Comparison of ENCODE assay signal across 8 cellular contexts in genomic region chr19:54168174-54168917, GRCh38. TPM values are rescaled to one million over a fixed set of nuclear protein-coding genes. Genes with fewer than 3 reads are reported as not detected.
DNase-seq lines count a peak whose midpoint lies in the region; ATAC-seq and TF ChIP-seq lines count a peak whose summit lies in the region.

No MANE protein-coding gene starts in this region.

- no peaks in the 10 kb centered on the region for H3K9me3 Mint-ChIP-seq in activated naive CD8-positive, alpha-beta T cell treated with anti-CD3 and anti-CD28 coated beads, Interleukin-2, amount 10 ng/mL, durations not matched to agents 7 days and 5 days

- H3K9me3 ChIP-seq in AG04450 (ENCODE audit: control insufficient read depth, insufficient read depth, low read length): peaks cover 16% of the 10 kb centered on the region

- no peak overlapping the region for H3K27ac Mint-ChIP-seq in activated naive CD8-positive, alpha-beta T cell treated with anti-CD3 and anti-CD28 coated beads, Interleukin-2, amount 10 ng/mL, durations not matched to agents 7 days and 5 days

- H3K4me3 ChIP-seq in AG04450 (ENCODE audit: low read depth, low read length): no peak overlapping the region

- no peaks in the 10 kb centered on the region for H3K36me3 Mint-ChIP-seq in activated naive CD8-positive, alpha-beta T cell treated with anti-CD3 and anti-CD28 coated beads, Interleukin-2, amount 10 ng/mL, durations not matched to agents 7 days and 5 days

- no peaks in the 10 kb centered on the region for H3K27me3 ChIP-seq in AG04450 (ENCODE audit: control insufficient read depth, insufficient read depth, low read length)

- peak; percentile 89 for TF ChIP-seq CTCF in AG04450 (IDR thresholded peaks at IDR 0.05; ENCODE audit: low read depth, low read length)

- POLR2A ChIA-PET in AG04450 (lab: Yijun Ruan, JAX): interaction anchor here (0.7 to 2.2 kb wide), 2 partner anchors 9 to 22 kb away, joined by 6 read pairs; partner anchors contain the start of gene LENG1
- POLR2A ChIA-PET in activated naive CD8-positive, alpha-beta T cell treated with anti-CD3 and anti-CD28 coated beads, Interleukin-2, amount 10 ng/mL, durations not matched to agents 7 days and 5 days (lab: Charles Lee): interaction anchor here (1.0 to 1.5 kb wide), 2 partner anchors 20 to 98 kb away, joined by 3 to 5 read pairs; no protein-coding TSS in a partner anchor

- DNase-seq in AG04450 (ENCODE audit: low read depth, low spot score) (no peak), NCI-H146 treated with DMSO at 0.1 percent for 48 hours (lab: John Stamatoyannopoulos, UW; ENCODE audit: unreplicated experiment) (peak; percentile 69), T follicular helper cell (ENCODE audit: low read depth) (peak; percentile 82), cardiac septum (ENCODE audit: low spot score) (peak; percentile 97), retina (peak; percentile 92)
- peak; percentile 94 for DNase-seq in activated naive CD8-positive, alpha-beta T cell treated with anti-CD3 and anti-CD28 coated beads, Interleukin-2, amount 10 ng/mL, durations not matched to agents 7 days and 5 days

- CTCF ChIA-PET in AG04450 (lab: Charles Lee): interaction anchor here (0.6 to 2.5 kb wide), 12 partner anchors 13 to 388 kb away, joined by 3 to 14 read pairs (median 4); partner anchors contain the start of genes LILRB3, MBOAT7 and TSEN34

- no peak overlapping the region for H3K4me3 Mint-ChIP-seq in activated naive CD8-positive, alpha-beta T cell treated with anti-CD3 and anti-CD28 coated beads, Interleukin-2, amount 10 ng/mL, durations not matched to agents 7 days and 5 days

- H3K4me1 Mint-ChIP-seq in activated naive CD8-positive, alpha-beta T cell treated with anti-CD3 and anti-CD28 coated beads, Interleukin-2, amount 10 ng/mL, durations not matched to agents 7 days and 5 days: peaks cover 8% of the 10 kb centered on the region

- no peaks in the 10 kb centered on the region for H3K27me3 Mint-ChIP-seq in activated naive CD8-positive, alpha-beta T cell treated with anti-CD3 and anti-CD28 coated beads, Interleukin-2, amount 10 ng/mL, durations not matched to agents 7 days and 5 days

- intact Hi-C loops in cardiac septum (cut with DNase I): loop anchor here (1.0 kb wide), 1 partner anchor 63 kb away; no protein-coding TSS in a partner anchor

- no peak overlapping the region for H3K27ac ChIP-seq in AG04450 (ENCODE audit: low read depth, low read length)

- ATAC-seq in GM19395 (IDR thresholded peaks at IDR 0.05; ENCODE audit: unreplicated experiment) (peak; percentile 54), GM21737 (IDR thresholded peaks at IDR 0.05; ENCODE audit: unreplicated experiment) (no peak)
- ATAC-seq in activated naive CD8-positive, alpha-beta T cell treated with anti-CD3 and anti-CD28 coated beads, Interleukin-2, amount 10 ng/mL, durations not matched to agents 7 days and 5 days (ENCODE audit: low read depth): peak; percentile 85

RNA-seq across cellular contexts. Expression of gene TMC4, which starts 4.6 kb away (rescaled TPM):
- polyA plus RNA-seq in AG04450 (2011; rRNA removed): 1.3 and 1.5 TPM in 2 replicates
- 0.18 TPM in 1 of 2 replicates, not detected in the other for polyA minus RNA-seq in AG04450 (2011; rRNA and poly(A)+ RNA removed)
- total RNA-seq in activated naive CD8-positive, alpha-beta T cell treated with anti-CD3 and anti-CD28 coated beads, Interleukin-2, amount 10 ng/mL, durations not matched to agents 7 days and 5 days: 1 to 10 TPM; 1.7 to 3.0 TPM
- total RNA-seq in cardiac septum: 4.3 TPM

RNA-seq across cellular contexts. Expression of gene LENG1, which starts 8.8 kb away (rescaled TPM):
- 3.0 and 3.3 TPM in 2 replicates for polyA plus RNA-seq in AG04450 (2011; rRNA removed)
- 0.37 and 0.56 TPM in 2 replicates for polyA minus RNA-seq in AG04450 (2011; rRNA and poly(A)+ RNA removed)
- total RNA-seq in activated naive CD8-positive, alpha-beta T cell treated with anti-CD3 and anti-CD28 coated beads, Interleukin-2, amount 10 ng/mL, durations not matched to agents 7 days and 5 days: 10 to 100 TPM; 10.2 to 12.8 TPM
- total RNA-seq in cardiac septum: 8.3 TPM

RNA-seq across cellular contexts. Expression of gene MBOAT7, which starts 21.0 kb away (rescaled TPM):
- 45.1 and 63.2 TPM in 2 replicates for polyA plus RNA-seq in AG04450 (2011; rRNA removed)
- 33.8 and 44.8 TPM in 2 replicates for polyA minus RNA-seq in AG04450 (2011; rRNA and poly(A)+ RNA removed)
- total RNA-seq in activated naive CD8-positive, alpha-beta T cell treated with anti-CD3 and anti-CD28 coated beads, Interleukin-2, amount 10 ng/mL, durations not matched to agents 7 days and 5 days: 10 to 100 TPM; 49.0 to 52.2 TPM
- 24.3 TPM for total RNA-seq in cardiac septum

RNA-seq across cellular contexts. Expression of gene TSEN34, which starts 22.8 kb away (rescaled TPM):
- 32.4 and 36.4 TPM in 2 replicates for polyA plus RNA-seq in AG04450 (2011; rRNA removed)
- polyA minus RNA-seq in AG04450 (2011; rRNA and poly(A)+ RNA removed): 17.4 and 25.2 TPM in 2 replicates
- 10 to 100 TPM; 16.3 to 17.4 TPM for total RNA-seq in activated naive CD8-positive, alpha-beta T cell treated with anti-CD3 and anti-CD28 coated beads, Interleukin-2, amount 10 ng/mL, durations not matched to agents 7 days and 5 days
- total RNA-seq in cardiac septum: 22.6 TPM

RNA-seq across cellular contexts. Expression of gene CNOT3, which starts 30.8 kb away (rescaled TPM):
- 9.9 and 18.7 TPM in 2 replicates for polyA plus RNA-seq in AG04450 (2011; rRNA removed)
- polyA minus RNA-seq in AG04450 (2011; rRNA and poly(A)+ RNA removed): 21.9 and 26.4 TPM in 2 replicates
- 10 to 100 TPM; 60.0 to 72.3 TPM for total RNA-seq in activated naive CD8-positive, alpha-beta T cell treated with anti-CD3 and anti-CD28 coated beads, Interleukin-2, amount 10 ng/mL, durations not matched to agents 7 days and 5 days
- total RNA-seq in cardiac septum: 22.3 TPM
